In genomic region chr3:9069971-9070370, GRCh38 we compare ENCODE assay signal across 7 cellular contexts.
"Had no signal": no experiment of that assay in that cellular context is flagged by ENCODE, and none has a peak within 500 bp of the region (broad histone marks: within the 10 kb centered on the region; RNA-seq: fewer than 3 reads in every experiment).

No MANE protein-coding gene starts in this region.

- H3K36me3 Mint-ChIP-seq: IgD-negative memory B cell had no signal

- H3K9me3 Mint-ChIP-seq: H9, IgD-negative memory B cell had no signal

- ATAC-seq: HepG2 had no signal

- DNase-seq: GM23248, GOT3, H9, HCEC 1CT, KG1 had no signal

- H3K4me3 Mint-ChIP-seq: H9, IgD-negative memory B cell had no signal

- H3K27ac Mint-ChIP-seq: H9, IgD-negative memory B cell had no signal

- FAIRE-seq: HepG2 had no signal
